ENCODE assay signal across 7 cellular contexts in the genomic region with DNA sequence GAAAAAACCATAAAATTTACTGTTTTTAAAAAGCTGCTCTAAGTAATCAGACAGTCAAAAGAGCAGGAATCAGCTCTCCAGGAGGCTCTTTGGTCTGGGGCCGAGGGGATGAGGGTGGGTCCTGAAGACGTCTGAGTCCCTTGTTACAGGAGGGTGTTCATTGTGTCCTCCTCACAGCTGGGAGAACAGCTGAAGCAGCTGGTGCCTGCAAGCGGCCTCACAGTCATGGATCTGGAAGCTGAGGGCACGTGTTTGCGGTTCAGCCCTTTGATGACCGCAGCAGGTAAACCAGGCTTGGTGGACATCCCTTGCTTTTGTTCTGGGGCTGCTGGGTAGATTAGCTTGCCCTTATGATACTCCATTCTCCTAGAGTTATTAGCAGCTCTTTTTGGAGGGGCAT. TPM values are rescaled to one million over a fixed set of nuclear protein-coding genes. Genes with fewer than 3 reads are reported as not detected.
DNase-seq lines count a peak whose midpoint lies in the region; ATAC-seq, FAIRE-seq and TF ChIP-seq lines count a peak whose summit lies in the region.
"Not testable (repeated sequence)": the region's sequence is repeated elsewhere in the genome, so short reads cannot be mapped to it uniquely, and the experiment has no call there.

No MANE protein-coding gene starts in this region.

- not testable (repeated sequence) for H3K27me3 ChIP-seq in HCT116 (ENCODE audit: insufficient read depth, low read length); K562 (ENCODE audit: control insufficient read depth in 2 of 2, insufficient read depth in 2 of 2, low read length in 2 of 2); endodermal cell (ENCODE audit: control insufficient read depth, insufficient read depth, low read length, poor library complexity, severe bottlenecking); pancreas; smooth muscle cell (ENCODE audit: low read depth)

- peaks cover 16% of the 10 kb centered on the region; the same call in 1 of the 2 replicates for H3K79me2 ChIP-seq in HCT116 (ENCODE audit: insufficient read depth, low read length)
- H3K79me2 ChIP-seq in K562 (ENCODE audit: control insufficient read depth, insufficient read depth, low read length); smooth muscle cell (ENCODE audit: low read depth): not testable (repeated sequence)

- H3K4me3 ChIP-seq in HCT116 (replicated peaks in 1 of 2; ENCODE audit: low read depth in 1 of 2, low read length in 2 of 2); K562; endodermal cell (ENCODE audit: low read length); pancreas; smooth muscle cell: not testable (repeated sequence)

- not testable (repeated sequence) for H3K4me2 ChIP-seq in HCT116 (ENCODE audit: low read length); K562 (ENCODE audit: insufficient read depth, low read length); smooth muscle cell

- H3K4me1 Mint-ChIP-seq in endodermal cell, result not testable (repeated sequence)

- not testable (repeated sequence) for H3K9me3 ChIP-seq in HCT116 (ENCODE audit: control insufficient read depth in 1 of 2, insufficient read depth in 1 of 2, low read depth in 1 of 2, low read length in 2 of 2); K562 (replicated peaks; ENCODE audit: control insufficient read depth, insufficient read depth, low read depth, low read length); endodermal cell (ENCODE audit: control insufficient read depth, low read length); pancreas; smooth muscle cell (replicated peaks; ENCODE audit: low read depth)

- H3K36me3 ChIP-seq in HCT116 (ENCODE audit: control insufficient read depth in 1 of 2, insufficient read depth in 2 of 2, low read length in 2 of 2) (peaks cover 15 to 25% of the 10 kb centered on the region in 2 experiments; a peak in 3 of 4 replicates), K562 (ENCODE audit: control insufficient read depth, insufficient read depth, low read length) (peaks cover 64% of the 10 kb centered on the region; the same call in 2 of the 3 replicates), endodermal cell (ENCODE audit: control insufficient read depth, insufficient read depth, low read length) (peaks cover 77% of the 10 kb centered on the region), pancreas (peaks cover 4 to 58% (median 37%) of the 10 kb centered on the region in 3 donors), smooth muscle cell (ENCODE audit: low read depth) (peaks cover 24% of the 10 kb centered on the region)

- peaks cover 80% of the 10 kb centered on the region for H3K36me3 Mint-ChIP-seq in endodermal cell (ENCODE audit: low read depth)

- not testable (repeated sequence) for H3K9me2 ChIP-seq in HCT116 (ENCODE audit: insufficient read depth)

- not testable (repeated sequence) for TF ChIP-seq EP300 in K562 (IDR thresholded peaks at IDR 0.05; ENCODE audit: low read length)

- POLR2A ChIA-PET in HCT116 (lab: Charles Lee); K562 (lab: Yijun Ruan, JAX): not testable (repeated sequence)

- RAD21 ChIA-PET in HCT116 (lab: Charles Lee; ENCODE audit: low non-redundant PET in 1 of 2, low total read pairs in 2 of 2, uncharacterized antibody in 2 of 2, unreplicated experiment in 2 of 2), result not testable (repeated sequence)

- not testable (repeated sequence) for H3K27me3 Mint-ChIP-seq in endodermal cell (ENCODE audit: insufficient read depth)

- not testable (repeated sequence) for H4K20me1 ChIP-seq in HCT116 (ENCODE audit: insufficient read depth); K562 (replicated peaks; ENCODE audit: control insufficient read depth, insufficient read depth, low read length)
- H4K20me1 ChIP-seq in smooth muscle cell (ENCODE audit: low read depth), result peaks cover 65% of the 10 kb centered on the region

- H3F3A ChIP-seq in smooth muscle cell (ENCODE audit: low read depth), result peaks cover 15% of the 10 kb centered on the region

- not testable (repeated sequence) for H2AFZ ChIP-seq in HCT116 (ENCODE audit: low read depth, low read length, poor library complexity, severe bottlenecking); K562 (ENCODE audit: low read depth, low read length); smooth muscle cell (ENCODE audit: low read depth)

- not testable (repeated sequence) for H3K9me3 Mint-ChIP-seq in endodermal cell

- not testable (repeated sequence) for H3K27ac ChIP-seq in HCT116 (ENCODE audit: low read depth, low read length); K562 (ENCODE audit: extremely low read depth, low read depth, low read length); endodermal cell (ENCODE audit: low read depth, low read length); pancreas
- peak overlapping the region; percentile 65 for H3K27ac ChIP-seq in smooth muscle cell (ENCODE audit: low read depth)

- H3K4me1 ChIP-seq in HCT116 (ENCODE audit: control insufficient read depth in 1 of 2, insufficient read depth in 2 of 2, low read length in 2 of 2), result peaks cover 0 to 12% of the 10 kb centered on the region in 2 experiments; a peak in 2 of 4 replicates
- H3K4me1 ChIP-seq in K562 (replicated peaks in 1 of 2; ENCODE audit: control insufficient read depth in 2 of 2, insufficient read depth in 2 of 2, low read length in 2 of 2); endodermal cell (ENCODE audit: control insufficient read depth, insufficient read depth, low read length); pancreas; smooth muscle cell (ENCODE audit: low read depth): not testable (repeated sequence)

- H3K9ac ChIP-seq in HCT116 (ENCODE audit: low read length); K562 (ENCODE audit: insufficient read depth in 1 of 2, low read depth in 2 of 2, low read length in 2 of 2); endodermal cell (ENCODE audit: extremely low read depth, low read length, poor library complexity, severe bottlenecking); smooth muscle cell (ENCODE audit: low read depth): not testable (repeated sequence)

- H3K4me3 Mint-ChIP-seq in endodermal cell, result not testable (repeated sequence)

- 82% methylated on average over 6 of the region's 6 CpGs for WGBS in K562 (ENCODE audit: insufficient coverage, low coverage, missing lambda C conversion rate)
- WGBS in endodermal cell (ENCODE audit: insufficient coverage in 1 of 2, insufficient read length in 1 of 2), 2 experiments, result 77 to 93% methylated on average over 3 to 6 of the region's 6 CpGs
- 86 to 90% methylated on average over 6 of the region's 6 CpGs for WGBS in pancreas, 2 donors
- WGBS in smooth muscle cell (ENCODE audit: low lambda C conversion rate), result 89% methylated on average over 6 of the region's 6 CpGs

- CTCF ChIA-PET in HCT116 (lab: Charles Lee); K562 (lab: Yijun Ruan, JAX; ENCODE audit: low intra/inter-chr PET ratio): not testable (repeated sequence)

- not testable (repeated sequence) for H3K27ac Mint-ChIP-seq in endodermal cell

- not testable (repeated sequence) for H3K9me1 ChIP-seq in K562 (ENCODE audit: control insufficient read depth, insufficient read depth, low read length)

- TF ChIP-seq RAD21 in HCT116 (IDR thresholded peaks at IDR 0.05; ENCODE audit: low read depth); K562 (CRISPR knock-in tag; conservative IDR thresholded peaks at IDR 0.05 in 1 of 2, IDR thresholded peaks at IDR 0.05 in 1 of 2): not testable (repeated sequence)

- DNase-seq in HCT116 (ENCODE audit: low read depth, low spot score); K562 (ENCODE audit: extremely low read depth in 1 of 4, low spot score in 3 of 4); pancreas; smooth muscle cell (lab: John Stamatoyannopoulos, UW; ENCODE audit: unreplicated experiment): not testable (repeated sequence)
- DNase-seq in SW480 (ENCODE audit: low spot score), result peak; percentile 29
- peak; percentile 38 for DNase-seq in endodermal cell
- DNase-seq in mesenteric fat pad (ENCODE audit: low spot score), result peak; percentile 89

- not testable (repeated sequence) for BruUV-seq in HCT116 (replicated peaks; lab: Mats Ljungman, UMichigan)
- TSS peak; percentile 53 for BruUV-seq in K562 (replicated peaks; lab: Mats Ljungman, UMichigan)

- in situ Hi-C loops in K562 (cut with MboI), result not testable (repeated sequence)

- ATAC-seq in HCT116 (0 out of 2 replicates have a peak, but pooled peaks have one; percentile 16), pancreas (peak in 3 of 4 donors; percentile 6 to 25 (median 12))
- not testable (repeated sequence) for ATAC-seq in K562

- intact Hi-C loops in HCT116 (cut with micrococcal nuclease), result loop anchor here (10.0 kb wide), 1 partner anchor 55 kb away; a partner anchor contains a TSS
- intact Hi-C loops in K562 (cut with micrococcal nuclease); pancreas (cut with DNase I): not testable (repeated sequence)

- TF ChIP-seq CTCF in HCT116 (IDR thresholded peaks at IDR 0.05 in 2 of 3, conservative IDR thresholded peaks at IDR 0.05 in 1 of 3; ENCODE audit: borderline replicate concordance in 1 of 3, insufficient read depth in 1 of 3, low read depth in 2 of 3, low read length in 2 of 3); K562 (IDR thresholded peaks at IDR 0.05 in 2 of 3, conservative IDR thresholded peaks at IDR 0.05 in 1 of 3; ENCODE audit: insufficient read depth in 2 of 3, low read depth in 1 of 3, low read length in 3 of 3); endodermal cell (conservative IDR thresholded peaks at IDR 0.05); pancreas (IDR thresholded peaks at IDR 0.05); smooth muscle cell (IDR thresholded peaks at IDR 0.05; ENCODE audit: borderline replicate concordance, insufficient read depth, poor library complexity, severe bottlenecking): not testable (repeated sequence)

- not testable (repeated sequence) for TF ChIP-seq POLR2A in HCT116 (IDR thresholded peaks at IDR 0.05; ENCODE audit: borderline replicate concordance, extremely low read depth, insufficient read depth, insufficient read length); K562 (conservative IDR thresholded peaks at IDR 0.05)

- FAIRE-seq in K562 (lab: Jason Lieb, UNC); pancreas (lab: Jason Lieb, UNC): not testable (repeated sequence)

RNA-seq across cellular contexts. Expression of a gene that starts 26.1 kb away (rescaled TPM):
- total RNA-seq in HCT116 (2021; ENCODE audit: unreplicated experiment) (34.4 TPM), K562 (2014; rRNA removed) (13.2 and 22.6 TPM in 2 replicates), K562 (2014; rRNA removed; fragmentation: Illumina TruSeq; extraction: Trizol) (19.4 and 21.3 TPM in 2 replicates), K562 (2015; rRNA removed; fragmentation: Illumina TruSeq; extraction: Trizol) (16.9 and 19.0 TPM in 2 replicates), K562 (2021) (12.5 and 15.7 TPM in 2 replicates), endodermal cell (10 to 100 TPM; 47.2 to 57.3 TPM), mesenteric fat pad (60.4 TPM), pancreas (10 to 100 TPM in 3 of 6 donors, 1 to 10 TPM in 3; 5.7 to 17.4 (median 10.5) TPM), smooth muscle cell (66.9 and 70.0 TPM in 2 replicates)
- polyA plus RNA-seq in HCT116 (2012), result 40.0 and 43.9 TPM in 2 replicates
- 34.7 and 43.2 TPM in 2 replicates for total RNA-seq in K562 (2011; cell fraction: chromatin; rRNA removed; ENCODE audit: low replicate concordance)
- total RNA-seq in K562 (2011; cell fraction: nucleolus; rRNA removed), result 16.4 and 21.5 TPM in 2 replicates
- 25.4 and 30.0 TPM in 2 replicates for total RNA-seq in K562 (2011; cell fraction: nucleoplasm; rRNA removed)
- polyA plus RNA-seq in K562 (2011; rRNA removed) (39.9 and 47.8 TPM in 2 replicates), K562 (2014; fragmentation: Illumina TruSeq; extraction: Trizol) (19.7 and 28.8 TPM in 2 replicates), K562 (2014; fragmentation: Nextera tagmentation; extraction: Ambion mirVana) (1 to 10 TPM; 4.6 to 5.3 TPM), K562 (2014; rRNA removed) (19.3 and 33.3 TPM in 2 replicates), pancreas (10 to 100 TPM; 17.6 to 21.3 TPM), smooth muscle cell (96.6 and 96.9 TPM in 2 replicates)
- polyA plus RNA-seq in K562 (2011; cell fraction: cytosol; rRNA removed), result 19.1 and 23.8 TPM in 2 replicates
- 21.3 and 23.3 TPM in 2 replicates for polyA plus RNA-seq in K562 (2011; cell fraction: nucleus; rRNA removed)
- polyA plus RNA-seq in K562 (2012), result 15.9 and 16.8 TPM in 2 replicates
- polyA minus RNA-seq in K562 (2011; rRNA and poly(A)+ RNA removed), result 29.8 and 31.5 TPM in 2 replicates
- polyA minus RNA-seq in K562 (2011; cell fraction: cytosol; rRNA and poly(A)+ RNA removed), result 16.8 and 18.6 TPM in 2 replicates
- polyA minus RNA-seq in K562 (2011; cell fraction: nucleus; rRNA and poly(A)+ RNA removed), result 6.7 and 8.5 TPM in 2 replicates
- 55.9 TPM for polyA plus RNA-seq in endodermal cell (2013, experiment 1 of 2)
- 51.5 TPM for polyA plus RNA-seq in endodermal cell (2013, experiment 2 of 2)

RNA-seq across cellular contexts. Expression of a gene that starts 54.9 kb away (rescaled TPM):
- total RNA-seq in HCT116 (2021; ENCODE audit: unreplicated experiment), result 94.3 TPM
- polyA plus RNA-seq in HCT116 (2012), result 59.8 and 65.3 TPM in 2 replicates
- 142 and 188 TPM in 2 replicates for total RNA-seq in K562 (2011; cell fraction: chromatin; rRNA removed; ENCODE audit: low replicate concordance)
- total RNA-seq in K562 (2011; cell fraction: nucleolus; rRNA removed), result 55.9 and 62.6 TPM in 2 replicates
- total RNA-seq in K562 (2011; cell fraction: nucleoplasm; rRNA removed), result 96.4 and 120 TPM in 2 replicates
- total RNA-seq in K562 (2014; rRNA removed), result 48.2 and 51.0 TPM in 2 replicates
- 45.8 and 52.5 TPM in 2 replicates for total RNA-seq in K562 (2014; rRNA removed; fragmentation: Illumina TruSeq; extraction: Trizol)
- total RNA-seq in K562 (2015; rRNA removed; fragmentation: Illumina TruSeq; extraction: Trizol), result 41.5 and 45.2 TPM in 2 replicates
- total RNA-seq in K562 (2021), result 49.1 and 51.4 TPM in 2 replicates
- 95.4 and 99.6 TPM in 2 replicates for polyA plus RNA-seq in K562 (2011; rRNA removed)
- polyA plus RNA-seq in K562 (2011; cell fraction: cytosol; rRNA removed), result 34.4 and 79.5 TPM in 2 replicates
- polyA plus RNA-seq in K562 (2011; cell fraction: nucleus; rRNA removed), result 95.6 and 143 TPM in 2 replicates
- polyA plus RNA-seq in K562 (2012), result 41.1 and 51.5 TPM in 2 replicates
- 39.2 and 44.3 TPM in 2 replicates for polyA plus RNA-seq in K562 (2014; fragmentation: Illumina TruSeq; extraction: Trizol)
- 1 to 10 TPM; 5.1 to 8.1 TPM for polyA plus RNA-seq in K562 (2014; fragmentation: Nextera tagmentation; extraction: Ambion mirVana)
- 48.8 and 52.8 TPM in 2 replicates for polyA plus RNA-seq in K562 (2014; rRNA removed)
- 106 and 130 TPM in 2 replicates for polyA minus RNA-seq in K562 (2011; rRNA and poly(A)+ RNA removed)
- 29.9 and 36.3 TPM in 2 replicates for polyA minus RNA-seq in K562 (2011; cell fraction: cytosol; rRNA and poly(A)+ RNA removed)
- polyA minus RNA-seq in K562 (2011; cell fraction: nucleus; rRNA and poly(A)+ RNA removed), result 32.9 and 73.8 TPM in 2 replicates
- total RNA-seq in endodermal cell, result 100 to 1,000 TPM; 163 to 202 TPM
- polyA plus RNA-seq in endodermal cell (2013, experiment 1 of 2), result 52.4 TPM
- polyA plus RNA-seq in endodermal cell (2013, experiment 2 of 2), result 44.1 TPM
- total RNA-seq in mesenteric fat pad, result 89.8 TPM
- total RNA-seq in pancreas, result 10 to 100 TPM; 63.9 to 82.8 (median 74.2) TPM
- polyA plus RNA-seq in pancreas, result 10 to 100 TPM; 51.5 to 73.3 TPM
- total RNA-seq in smooth muscle cell, result 102 and 124 TPM in 2 replicates
- 113 and 114 TPM in 2 replicates for polyA plus RNA-seq in smooth muscle cell
